Comparison of ENCODE assay signal across 40 cellular contexts in the genomic region with DNA sequence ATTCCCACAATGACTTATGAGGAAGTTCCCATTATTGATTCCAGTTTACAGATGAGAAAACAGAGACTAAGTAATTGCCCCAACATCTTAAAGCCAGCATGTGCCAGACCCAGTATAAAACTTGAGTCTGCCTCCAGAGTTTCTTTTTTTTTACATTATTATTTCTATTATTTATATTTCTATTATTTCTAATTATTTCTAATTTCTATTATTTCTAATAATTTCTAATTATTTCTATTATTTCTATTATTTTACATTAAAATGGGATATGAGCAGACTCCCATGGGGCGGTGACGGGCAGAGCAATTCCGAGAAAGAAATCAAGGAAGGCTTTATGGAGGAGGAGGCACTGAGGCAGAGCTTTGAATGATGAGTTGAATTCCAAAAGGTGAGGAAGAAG. TPM values are rescaled to one million over a fixed set of nuclear protein-coding genes. Genes with fewer than 3 reads are reported as not detected.
"Had no signal": no experiment of that assay in that cellular context is flagged by ENCODE, and none has a peak within 500 bp of the region (broad histone marks: within the 10 kb centered on the region; RNA-seq: fewer than 3 reads in every experiment).

No MANE protein-coding gene starts in this region.

- H3K36me3 Mint-ChIP-seq: activated naive CD4-positive, alpha-beta T cell treated with anti-CD3 and anti-CD28 coated beads, Interleukin-2, amount 10 ng/mL, durations not matched to agents 7 days and 5 days; activated naive CD8-positive, alpha-beta T cell; activated naive CD8-positive, alpha-beta T cell treated with anti-CD3 and anti-CD28 coated beads, Interleukin-2, amount 10 ng/mL, durations not matched to agents 7 days and 5 days; brain had no signal

- H3K9me3 ChIP-seq: ascending aorta had no signal

- H3K36me3 ChIP-seq: ascending aorta, cardiac muscle cell had no signal

- H3K27ac Mint-ChIP-seq: activated CD4-positive, alpha-beta memory T cell treated with anti-CD3 and anti-CD28 coated beads, Interleukin-2, amount 10 ng/mL, durations not matched to agents 7 days and 5 days; activated CD4-positive, alpha-beta T cell treated with anti-CD3 and anti-CD28 coated beads for 36 hours; activated CD4-positive, alpha-beta T cell treated with anti-CD3 and anti-CD28 coated beads, Interleukin-2, amount 10 ng/mL, durations not matched to agents 7 days and 5 days; activated naive CD4-positive, alpha-beta T cell treated with anti-CD3 and anti-CD28 coated beads, Interleukin-2, amount 10 ng/mL, durations not matched to agents 7 days and 5 days; activated naive CD4-positive, alpha-beta T cell treated with anti-CD3 and anti-CD28 coated beads, Interleukin-2, amount 50 U/mL, for 24 hours; activated naive CD8-positive, alpha-beta T cell; activated naive CD8-positive, alpha-beta T cell treated with anti-CD3 and anti-CD28 coated beads, Interleukin-2, amount 10 ng/mL, durations not matched to agents 7 days and 5 days; activated naive CD8-positive, alpha-beta T cell treated with anti-CD3 and anti-CD28 coated beads, Interleukin-2, amount 50 U/mL, for 24 hours; activated T-cell treated with anti-CD3 and anti-CD28 coated beads, Interleukin-2, amount 50 U/mL, for 72 hours; activated T-helper 1 cell treated with anti-CD3 and anti-CD28 coated beads, Interleukin-12 subunit alpha, Interleukin-12 subunit beta, Interleukin-2, Interleukin-4 antibody, amounts not matched to agents 30 ng/mL and 10 ng/mL and 1 ng/mL, durations not matched to agents 14 hours and 24 hours and 36 hours; activated T-helper 17 cell treated with anti-CD3 and anti-CD28 coated beads, Interleukin-2, amount 50 U/mL, for 72 hours; brain; T-helper 1 cell treated with Interleukin-12 subunit alpha and Interleukin-12 subunit beta and Interleukin-4 antibody, amounts not matched to agents 30 μg/mL and 1 μg/mL, for 36 hours; T-helper 2 cell treated with Interferon-gamma antibody and Interleukin-4, amounts not matched to agents 5 μg/mL and 100 μg/mL, for 36 hours had no signal

- H3K4me3 Mint-ChIP-seq: activated CD4-positive, alpha-beta memory T cell treated with anti-CD3 and anti-CD28 coated beads, Interleukin-2, amount 10 ng/mL, durations not matched to agents 7 days and 5 days; activated CD4-positive, alpha-beta T cell treated with anti-CD3 and anti-CD28 coated beads for 36 hours; activated CD4-positive, alpha-beta T cell treated with anti-CD3 and anti-CD28 coated beads, Interleukin-2, amount 10 ng/mL, durations not matched to agents 7 days and 5 days; activated naive CD4-positive, alpha-beta T cell treated with anti-CD3 and anti-CD28 coated beads, Interleukin-2, amount 10 ng/mL, durations not matched to agents 7 days and 5 days; activated naive CD4-positive, alpha-beta T cell treated with anti-CD3 and anti-CD28 coated beads, Interleukin-2, amount 50 U/mL, for 24 hours; activated naive CD8-positive, alpha-beta T cell; activated naive CD8-positive, alpha-beta T cell treated with anti-CD3 and anti-CD28 coated beads, Interleukin-2, amount 10 ng/mL, durations not matched to agents 7 days and 5 days; activated naive CD8-positive, alpha-beta T cell treated with anti-CD3 and anti-CD28 coated beads, Interleukin-2, amount 50 U/mL, for 24 hours; activated T-cell treated with anti-CD3 and anti-CD28 coated beads, Interleukin-2, amount 50 U/mL, for 4 hours; activated T-cell treated with anti-CD3 and anti-CD28 coated beads, Interleukin-2, amount 50 U/mL, for 72 hours; activated T-helper 1 cell treated with anti-CD3 and anti-CD28 coated beads, Interleukin-12 subunit alpha, Interleukin-12 subunit beta, Interleukin-2, Interleukin-4 antibody, amounts not matched to agents 30 ng/mL and 10 ng/mL and 1 ng/mL, durations not matched to agents 14 hours and 24 hours and 36 hours; activated T-helper 17 cell treated with anti-CD3 and anti-CD28 coated beads, Interleukin-2, amount 50 U/mL, for 72 hours; brain; central memory CD8-positive, alpha-beta T cell; T-helper 1 cell treated with Interleukin-12 subunit alpha and Interleukin-12 subunit beta and Interleukin-4 antibody, amounts not matched to agents 30 μg/mL and 1 μg/mL, for 36 hours; T-helper 2 cell treated with Interferon-gamma antibody and Interleukin-4, amounts not matched to agents 5 μg/mL and 100 μg/mL, for 36 hours had no signal

- H3K9me3 Mint-ChIP-seq: activated CD4-positive, alpha-beta memory T cell treated with anti-CD3 and anti-CD28 coated beads, Interleukin-2, amount 10 ng/mL, durations not matched to agents 7 days and 5 days; activated CD4-positive, alpha-beta T cell treated with anti-CD3 and anti-CD28 coated beads, Interleukin-2, amount 10 ng/mL, durations not matched to agents 7 days and 5 days; activated naive CD4-positive, alpha-beta T cell treated with anti-CD3 and anti-CD28 coated beads, Interleukin-2, amount 10 ng/mL, durations not matched to agents 7 days and 5 days; activated naive CD4-positive, alpha-beta T cell treated with anti-CD3 and anti-CD28 coated beads, Interleukin-2, amount 50 U/mL, for 24 hours; activated naive CD8-positive, alpha-beta T cell treated with anti-CD3 and anti-CD28 coated beads, Interleukin-2, amount 10 ng/mL, durations not matched to agents 7 days and 5 days; activated naive CD8-positive, alpha-beta T cell treated with anti-CD3 and anti-CD28 coated beads, Interleukin-2, amount 50 U/mL, for 24 hours; activated T-helper 1 cell treated with anti-CD3 and anti-CD28 coated beads, Interleukin-12 subunit alpha, Interleukin-12 subunit beta, Interleukin-2, Interleukin-4 antibody, amounts not matched to agents 30 ng/mL and 10 ng/mL and 1 ng/mL, durations not matched to agents 14 hours and 24 hours and 36 hours; activated T-helper 17 cell treated with anti-CD3 and anti-CD28 coated beads, Interleukin-2, amount 50 U/mL, for 72 hours; central memory CD8-positive, alpha-beta T cell; T-helper 1 cell treated with Interleukin-12 subunit alpha and Interleukin-12 subunit beta and Interleukin-4 antibody, amounts not matched to agents 30 μg/mL and 1 μg/mL, for 36 hours; T-helper 2 cell treated with Interferon-gamma antibody and Interleukin-4, amounts not matched to agents 5 μg/mL and 100 μg/mL, for 36 hours had no signal

- H3K27ac ChIP-seq: ascending aorta, cardiac muscle cell, VCaP had no signal

- ATAC-seq: activated CD4-positive, alpha-beta T cell treated with anti-CD3 and anti-CD28 coated beads for 36 hours; activated CD4-positive, CD25-positive, alpha-beta regulatory T cell treated with anti-CD3 and anti-CD28 coated beads, Interleukin-2, amount 50 U/mL, for 24 hours; activated naive CD8-positive, alpha-beta T cell treated with anti-CD3 and anti-CD28 coated beads, Interleukin-2, amount 50 U/mL, for 24 hours; activated T-cell treated with anti-CD3 and anti-CD28 coated beads, Interleukin-2, amount 50 U/mL, for 4 hours; activated T-cell treated with anti-CD3 and anti-CD28 coated beads, Interleukin-2, amount 50 U/mL, for 72 hours; activated T-helper 17 cell treated with anti-CD3 and anti-CD28 coated beads, Interleukin-2, amount 50 U/mL, for 72 hours had no signal

- H3K27me3 Mint-ChIP-seq: activated CD4-positive, alpha-beta memory T cell treated with anti-CD3 and anti-CD28 coated beads, Interleukin-2, amount 10 ng/mL, durations not matched to agents 7 days and 5 days; activated CD4-positive, alpha-beta T cell treated with anti-CD3 and anti-CD28 coated beads, Interleukin-2, amount 10 ng/mL, durations not matched to agents 7 days and 5 days; activated naive CD4-positive, alpha-beta T cell treated with anti-CD3 and anti-CD28 coated beads, Interleukin-2, amount 50 U/mL, for 24 hours; activated naive CD8-positive, alpha-beta T cell treated with anti-CD3 and anti-CD28 coated beads, Interleukin-2, amount 10 ng/mL, durations not matched to agents 7 days and 5 days had no signal

- H3K27me3 ChIP-seq: ascending aorta, cardiac muscle cell had no signal

- FAIRE-seq: bronchial epithelial cell, TTC549 had no signal

- H3K4me1 Mint-ChIP-seq: activated CD4-positive, alpha-beta memory T cell treated with anti-CD3 and anti-CD28 coated beads, Interleukin-2, amount 10 ng/mL, durations not matched to agents 7 days and 5 days; activated CD4-positive, alpha-beta T cell treated with anti-CD3 and anti-CD28 coated beads for 36 hours; activated CD4-positive, alpha-beta T cell treated with anti-CD3 and anti-CD28 coated beads, Interleukin-2, amount 10 ng/mL, durations not matched to agents 7 days and 5 days; activated naive CD4-positive, alpha-beta T cell treated with anti-CD3 and anti-CD28 coated beads, Interleukin-2, amount 10 ng/mL, durations not matched to agents 7 days and 5 days; activated naive CD4-positive, alpha-beta T cell treated with anti-CD3 and anti-CD28 coated beads, Interleukin-2, amount 50 U/mL, for 24 hours; activated naive CD8-positive, alpha-beta T cell treated with anti-CD3 and anti-CD28 coated beads, Interleukin-2, amount 10 ng/mL, durations not matched to agents 7 days and 5 days; activated naive CD8-positive, alpha-beta T cell treated with anti-CD3 and anti-CD28 coated beads, Interleukin-2, amount 50 U/mL, for 24 hours; activated T-helper 17 cell treated with anti-CD3 and anti-CD28 coated beads, Interleukin-2, amount 50 U/mL, for 72 hours; central memory CD8-positive, alpha-beta T cell had no signal

- DNase-seq: activated CD4-positive, alpha-beta memory T cell treated with anti-CD3 and anti-CD28 coated beads, Interleukin-2, amount 10 ng/mL, durations not matched to agents 7 days and 5 days; activated CD4-positive, alpha-beta T cell treated with anti-CD3 and anti-CD28 coated beads for 1 hour; activated CD4-positive, alpha-beta T cell treated with anti-CD3 and anti-CD28 coated beads for 36 hours; activated CD4-positive, alpha-beta T cell treated with anti-CD3 and anti-CD28 coated beads for 48 hours; activated CD4-positive, alpha-beta T cell treated with anti-CD3 and anti-CD28 coated beads, Interleukin-2, amount 10 ng/mL, durations not matched to agents 7 days and 5 days; activated CD4-positive, alpha-beta T cell treated with anti-CD3 and anti-CD28 coated beads, Interleukin-2, amount 50 U/mL, for 48 hours; activated CD4-positive, CD25-positive, alpha-beta regulatory T cell; activated CD8-positive, alpha-beta memory T cell treated with anti-CD3 and anti-CD28 coated beads, Interleukin-2, amount 50 U/mL, for 4 hours; activated effector memory CD4-positive, alpha-beta T cell treated with Interleukin-2 at 50 U/mL for 16 hours; activated gamma-delta T cell; activated naive CD4-positive, alpha-beta T cell treated with anti-CD3 and anti-CD28 coated beads, Interleukin-2, amount 10 ng/mL, durations not matched to agents 7 days and 5 days; activated naive CD4-positive, alpha-beta T cell treated with Interleukin-2 at 50 U/mL for 16 hours; activated naive CD8-positive, alpha-beta T cell treated with anti-CD3 and anti-CD28 coated beads, Interleukin-2, amount 10 ng/mL, durations not matched to agents 7 days and 5 days; activated naive CD8-positive, alpha-beta T cell treated with anti-CD3 and anti-CD28 coated beads, Interleukin-2, amount 50 U/mL, for 24 hours; activated T-cell treated with anti-CD3 and anti-CD28 coated beads for 4 hours; activated T-cell treated with anti-CD3 and anti-CD28 coated beads, Interleukin-2, amount 50 U/mL, for 1 hour; activated T-cell treated with anti-CD3 and anti-CD28 coated beads, Interleukin-2, amount 50 U/mL, for 4 hours; activated T-cell treated with anti-CD3 and anti-CD28 coated beads, Interleukin-2, amount 50 U/mL, for 72 hours; amygdala; anterior cingulate cortex; caudate nucleus; cerebellar nuclear complex; T-helper 1 cell; T-helper 2 cell; T-helper 9 cell had no signal

- H3K4me3 ChIP-seq: ascending aorta, cardiac muscle cell had no signal

RNA-seq across cellular contexts. Expression of a gene that starts 54.4 kb away (rescaled TPM):
- total RNA-seq: activated CD4-positive, alpha-beta memory T cell treated with anti-CD3 and anti-CD28 coated beads, Interleukin-2, amount 10 ng/mL, durations not matched to agents 7 days and 5 days; activated CD4-positive, alpha-beta T cell treated with anti-CD3 and anti-CD28 coated beads for 36 hours; activated CD4-positive, alpha-beta T cell treated with anti-CD3 and anti-CD28 coated beads, Interleukin-2, amount 10 ng/mL, durations not matched to agents 7 days and 5 days; activated CD8-positive, alpha-beta memory T cell treated with anti-CD3 and anti-CD28 coated beads for 36 hours; activated naive CD8-positive, alpha-beta T cell treated with anti-CD3 and anti-CD28 coated beads, Interleukin-2, amount 10 ng/mL, durations not matched to agents 7 days and 5 days; activated T-cell treated with anti-CD3 and anti-CD28 coated beads, Interleukin-2, amount 50 U/mL, for 4 hours; activated T-cell treated with anti-CD3 and anti-CD28 coated beads, Interleukin-2, amount 50 U/mL, for 72 hours; activated T-helper 1 cell treated with anti-CD3 and anti-CD28 coated beads, Interleukin-12 subunit alpha, Interleukin-12 subunit beta, Interleukin-2, Interleukin-4 antibody, amounts not matched to agents 30 ng/mL and 10 ng/mL and 1 ng/mL, durations not matched to agents 14 hours and 24 hours and 36 hours; activated T-helper 17 cell treated with anti-CD3 and anti-CD28 coated beads, Interleukin-2, amount 50 U/mL, for 72 hours had no signal
- polyA plus RNA-seq: cardiac muscle cell had no signal
